17 cellular contexts compared by ENCODE assay signal in genomic region chr2:199606193-199606780, GRCh38.
DNase-seq lines count a peak whose midpoint lies in the region; ATAC-seq, FAIRE-seq and TF ChIP-seq lines count a peak whose summit lies in the region.
"Had no signal": no experiment of that assay in that cellular context is flagged by ENCODE, and none has a peak within 500 bp of the region (broad histone marks: within the 10 kb centered on the region; RNA-seq: fewer than 3 reads in every experiment).

No MANE protein-coding gene starts in this region.

- peaks cover 18% of the 10 kb centered on the region for H3K4me1 Mint-ChIP-seq in neural progenitor cell
- H3K4me1 Mint-ChIP-seq in CD14-positive monocyte, result peaks cover 19% of the 10 kb centered on the region

- H3K4me2 ChIP-seq in K562 (ENCODE audit: insufficient read depth, low read length) (no peak overlapping the region), neural progenitor cell (no peak overlapping the region)

- in situ Hi-C loops in KBM-7 (cut with MboI; ENCODE audit: low pct_unique_long_range_greater_than_20kb, low sequenced_read_pairs), result no loop called here
- in situ Hi-C loops in K562 (cut with MboI), result no loop called here

- no peak for TF ChIP-seq RAD21 in K562 (CRISPR knock-in tag; conservative IDR thresholded peaks at IDR 0.05 in 1 of 2, IDR thresholded peaks at IDR 0.05 in 1 of 2)

- H3K4me1 ChIP-seq in K562 (replicated peaks in 1 of 2; ENCODE audit: control insufficient read depth in 2 of 2, insufficient read depth in 2 of 2, low read length in 2 of 2) (peaks cover 0 to 6% of the 10 kb centered on the region in 2 experiments; a peak in 2 of 5 replicates), neural progenitor cell (peaks cover 18% of the 10 kb centered on the region), esophagus muscularis mucosa (peaks cover 0 to 7% (median 6%) of the 10 kb centered on the region in 4 donors)

- TF ChIP-seq CTCF in K562 (IDR thresholded peaks at IDR 0.05 in 2 of 3, conservative IDR thresholded peaks at IDR 0.05 in 1 of 3; ENCODE audit: insufficient read depth in 2 of 3, low read depth in 1 of 3, low read length in 3 of 3) (peak; percentile 17 to 26 (median 24); a peak in 2 of 6 replicates), neural progenitor cell (IDR thresholded peaks at IDR 0.05) (peak; percentile 46), esophagus muscularis mucosa (IDR thresholded peaks at IDR 0.05) (no peak), CD14-positive monocyte (IDR thresholded peaks at IDR 0.05) (no peak)

- DNase-seq in DMS 273 (lab: John Stamatoyannopoulos, UW; ENCODE audit: unreplicated experiment) (peak; percentile 9), DMS 273 treated with DMSO at 0.1 percent for 48 hours (lab: John Stamatoyannopoulos, UW) (no peak), KBM-7 (peak; percentile 26), K562 (ENCODE audit: extremely low read depth in 1 of 4, low spot score in 3 of 4) (peak in 2 of 4 experiments; percentile 5 to 12), neural progenitor cell (ENCODE audit: low spot score) (peak; percentile 39), esophagus muscularis mucosa (ENCODE audit: extremely low spot score) (no peak), activated gamma-delta T cell (lab: John Stamatoyannopoulos, UW) (no peak), CD14-positive monocyte (ENCODE audit: low spot score) (no peak)
- DNase-seq: cerebellar nuclear complex; GF-D8; GOT3; left ventricle myocardium superior; ovary; stimulated activated CD4-positive, alpha-beta T cell treated with anti-CD3 and anti-CD28 coated beads, Interleukin-2, amount 100 ng/mL, for 24 hours; stomach had no signal

- H2AFZ ChIP-seq in K562 (ENCODE audit: low read depth, low read length) (peak overlapping the region; percentile 45; the same call in 1 of the 2 replicates), neural progenitor cell (replicated peaks) (no peak overlapping the region)

- H3K27me3 Mint-ChIP-seq in neural progenitor cell (ENCODE audit: insufficient read depth, low read depth), result peaks cover 4% of the 10 kb centered on the region
- H3K27me3 Mint-ChIP-seq in CD14-positive monocyte (ENCODE audit: low read depth in 3 of 3), result peaks cover 0 to 16% (median 2%) of the 10 kb centered on the region in 3 donors

- H3K27me3 ChIP-seq in K562 (ENCODE audit: control insufficient read depth in 2 of 2, insufficient read depth in 2 of 2, low read length in 2 of 2) (peaks cover 0 to 11% of the 10 kb centered on the region in 2 experiments; a peak in 3 of 5 replicates), neural progenitor cell (peaks cover 26% of the 10 kb centered on the region), esophagus muscularis mucosa (peaks cover 0 to 18% (median 5%) of the 10 kb centered on the region in 4 donors)
- H3K27me3 ChIP-seq: ovary had no signal

- H3K9me3 ChIP-seq in K562 (replicated peaks; ENCODE audit: control insufficient read depth, insufficient read depth, low read depth, low read length) (no peaks in the 10 kb centered on the region), neural progenitor cell (ENCODE audit: low read depth) (no peaks in the 10 kb centered on the region), esophagus muscularis mucosa (no peaks in the 10 kb centered on the region)
- H3K9me3 ChIP-seq: gastroesophageal sphincter, ovary, stomach had no signal

- CTCF ChIA-PET in K562 (lab: Yijun Ruan, JAX; ENCODE audit: low intra/inter-chr PET ratio), result no interaction called here

- POLR2A ChIA-PET in K562 (lab: Yijun Ruan, JAX), result interaction anchor here (0.7 kb wide), 1 partner anchor 13 kb away, joined by 3 read pairs; no protein-coding TSS in a partner anchor

- H3K27ac Mint-ChIP-seq in neural progenitor cell (no peak overlapping the region), CD14-positive monocyte (no peak overlapping the region)

- H3K27ac ChIP-seq in K562 (ENCODE audit: extremely low read depth, low read depth, low read length), result no peak overlapping the region
- no peak overlapping the region for H3K27ac ChIP-seq in neural progenitor cell
- H3K27ac ChIP-seq in esophagus muscularis mucosa (replicated peaks in 1 of 4), result no peak overlapping the region
- H3K27ac ChIP-seq: gastroesophageal sphincter, ovary, stomach had no signal

- H3K4me3 ChIP-seq in K562, result no peak overlapping the region
- no peak overlapping the region for H3K4me3 ChIP-seq in neural progenitor cell
- no peak overlapping the region for H3K4me3 ChIP-seq in esophagus muscularis mucosa
- H3K4me3 ChIP-seq: gastroesophageal sphincter, ovary, stomach had no signal

- peaks cover 16% of the 10 kb centered on the region for H3F3A ChIP-seq in neural progenitor cell (ENCODE audit: low read depth)

- WGBS in K562 (ENCODE audit: insufficient coverage, low coverage, missing lambda C conversion rate), result 3% methylated on average over 4 of the region's 4 CpGs
- WGBS in esophagus muscularis mucosa, result 64% methylated on average over 4 of the region's 4 CpGs

- FAIRE-seq in K562 (lab: Jason Lieb, UNC), result no peak
- FAIRE-seq: A204.1 had no signal

- no peaks in the 10 kb centered on the region for H3K79me2 ChIP-seq in K562 (ENCODE audit: control insufficient read depth, insufficient read depth, low read length)
- H3K79me2 ChIP-seq in neural progenitor cell (ENCODE audit: low read depth), result no peaks in the 10 kb centered on the region

- H3K9me3 Mint-ChIP-seq in neural progenitor cell (no peaks in the 10 kb centered on the region), CD14-positive monocyte (peaks cover 0 to 5% (median 2%) of the 10 kb centered on the region in 7 donors)

- H3K36me3 Mint-ChIP-seq in neural progenitor cell (no peaks in the 10 kb centered on the region), CD14-positive monocyte (no peaks in the 10 kb centered on the region)

- H4K20me1 ChIP-seq in K562 (replicated peaks; ENCODE audit: control insufficient read depth, insufficient read depth, low read length) (no peaks in the 10 kb centered on the region), neural progenitor cell (ENCODE audit: low read depth) (no peaks in the 10 kb centered on the region)

- TF ChIP-seq EP300 in K562 (IDR thresholded peaks at IDR 0.05; ENCODE audit: low read length), result no peak
- TF ChIP-seq EP300 in esophagus muscularis mucosa (IDR thresholded peaks at IDR 0.05), result no peak

- ATAC-seq in K562, result peak; percentile 50; the same call in 1 of the 3 replicates
- ATAC-seq: gastroesophageal sphincter, left ventricle myocardium superior had no signal

- TF ChIP-seq POLR2A in K562 (conservative IDR thresholded peaks at IDR 0.05), result no peak
- TF ChIP-seq POLR2A in esophagus muscularis mucosa (IDR thresholded peaks at IDR 0.05; ENCODE audit: low read depth), result no peak

- H3K9ac ChIP-seq in K562 (ENCODE audit: insufficient read depth in 1 of 2, low read depth in 2 of 2, low read length in 2 of 2), result no peak overlapping the region
- H3K9ac ChIP-seq in neural progenitor cell, result no peak overlapping the region

- H3K36me3 ChIP-seq in K562 (ENCODE audit: control insufficient read depth, insufficient read depth, low read length) (no peaks in the 10 kb centered on the region), neural progenitor cell (no peaks in the 10 kb centered on the region), esophagus muscularis mucosa (no peaks in the 10 kb centered on the region)
- H3K36me3 ChIP-seq: gastroesophageal sphincter, ovary, stomach had no signal

- H3K4me3 Mint-ChIP-seq in neural progenitor cell (no peak overlapping the region), CD14-positive monocyte (peak overlapping the region in 1 of 2 donors; percentile 18)

- no peaks in the 10 kb centered on the region for H3K9me1 ChIP-seq in K562 (ENCODE audit: control insufficient read depth, insufficient read depth, low read length)

- intact Hi-C loops in K562 (cut with micrococcal nuclease), result loop anchor here (10.0 kb wide), 1 partner anchor 129 kb away; no protein-coding TSS in a partner anchor
- intact Hi-C loops in esophagus muscularis mucosa (cut with DNase I), result no loop called here
- intact Hi-C loops in CD14-positive monocyte (cut with micrococcal nuclease), result no loop called here

- no TSS peak for BruUV-seq in K562 (replicated peaks; lab: Mats Ljungman, UMichigan)

TF ChIP-seq in K562, 482 proteins besides CTCF, POLR2A, EP300 and RAD21:
- TF ChIP-seq GABPB2 (CRISPR knock-in tag; conservative IDR thresholded peaks at IDR 0.05) (no peak), CCNT2 (IDR thresholded peaks at IDR 0.05; ENCODE audit: borderline replicate concordance, extremely low read depth, insufficient read length, low read depth, low read length) (no peak), WHSC1 (IDR thresholded peaks at IDR 0.05; ENCODE audit: low read length) (no peak)
- TF ChIP-seq, protein P1, sequence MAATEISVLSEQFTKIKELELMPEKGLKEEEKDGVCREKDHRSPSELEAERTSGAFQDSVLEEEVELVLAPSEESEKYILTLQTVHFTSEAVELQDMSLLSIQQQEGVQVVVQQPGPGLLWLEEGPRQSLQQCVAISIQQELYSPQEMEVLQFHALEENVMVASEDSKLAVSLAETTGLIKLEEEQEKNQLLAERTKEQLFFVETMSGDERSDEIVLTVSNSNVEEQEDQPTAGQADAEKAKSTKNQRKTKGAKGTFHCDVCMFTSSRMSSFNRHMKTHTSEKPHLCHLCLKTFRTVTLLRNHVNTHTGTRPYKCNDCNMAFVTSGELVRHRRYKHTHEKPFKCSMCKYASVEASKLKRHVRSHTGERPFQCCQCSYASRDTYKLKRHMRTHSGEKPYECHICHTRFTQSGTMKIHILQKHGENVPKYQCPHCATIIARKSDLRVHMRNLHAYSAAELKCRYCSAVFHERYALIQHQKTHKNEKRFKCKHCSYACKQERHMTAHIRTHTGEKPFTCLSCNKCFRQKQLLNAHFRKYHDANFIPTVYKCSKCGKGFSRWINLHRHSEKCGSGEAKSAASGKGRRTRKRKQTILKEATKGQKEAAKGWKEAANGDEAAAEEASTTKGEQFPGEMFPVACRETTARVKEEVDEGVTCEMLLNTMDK (IDR thresholded peaks at IDR 0.05; ENCODE audit: borderline replicate concordance, insufficient read depth, low read depth, low read length, poor library complexity, severe bottlenecking), result peak; percentile 77

Comparison
In these comparisons a context has a peak if more than half of its experiments do, and no peak if none do; other contexts are left out.
1. DNase-seq: peak in DMS 273 (single experiment), KBM-7 (single experiment) and neural progenitor cell (single experiment); none in DMS 273 treated with DMSO at 0.1 percent for 48 hours (single experiment), esophagus muscularis mucosa (single experiment), activated gamma-delta T cell (single experiment) and CD14-positive monocyte (single experiment).
2. CTCF ChIP-seq: peak in K562 (3 of 3) and neural progenitor cell (single experiment); none in esophagus muscularis mucosa (0 of 3) and CD14-positive monocyte (single experiment).